19 cellular contexts compared by ENCODE assay signal in the genomic region with DNA sequence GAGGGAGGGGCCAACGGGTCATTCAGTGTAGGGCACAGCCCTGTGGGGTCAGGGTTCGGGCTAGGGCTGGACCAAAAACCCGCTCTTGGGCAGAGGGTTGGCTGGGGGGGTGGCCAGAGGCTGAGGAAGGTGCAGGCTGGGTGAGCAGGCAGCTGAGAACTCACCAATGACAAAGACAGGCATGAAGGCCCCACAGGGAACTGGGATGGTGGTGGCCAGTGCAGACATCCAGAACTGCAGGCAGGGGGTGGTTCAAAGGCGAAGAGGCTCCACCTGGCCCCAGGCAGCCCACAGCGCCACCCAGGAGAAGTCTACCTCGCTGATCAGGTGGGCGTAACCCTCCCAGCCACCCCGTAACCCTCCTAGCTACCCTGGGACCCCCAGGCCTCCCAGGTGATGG. TPM values are rescaled to one million over a fixed set of nuclear protein-coding genes. Genes with fewer than 3 reads are reported as not detected.
A peak's percentile ranks its signal among the peaks of the same experiment; 100 is the strongest.
DNase-seq lines count a peak whose midpoint lies in the region; ATAC-seq and TF ChIP-seq lines count a peak whose summit lies in the region.
"Had no signal": no experiment of that assay in that cellular context is flagged by ENCODE, and none has a peak within 500 bp of the region (broad histone marks: within the 10 kb centered on the region; RNA-seq: fewer than 3 reads in every experiment).

No MANE protein-coding gene starts in this region.

- no peaks in the 10 kb centered on the region for H3K9me3 ChIP-seq in SK-N-SH
- no peaks in the 10 kb centered on the region for H3K9me3 ChIP-seq in T-helper 17 cell (ENCODE audit: control insufficient read depth, low read length, poor library complexity, severe bottlenecking)
- H3K9me3 ChIP-seq: Caco-2, gastroesophageal sphincter, mucosa of descending colon, upper lobe of left lung had no signal

- H3K27me3 Mint-ChIP-seq in T-helper 17 cell: no peaks in the 10 kb centered on the region
- H3K27me3 Mint-ChIP-seq: activated CD8-positive, alpha-beta memory T cell treated with anti-CD3 and anti-CD28 coated beads, Interleukin-2, amount 10 ng/mL, durations not matched to agents 7 days and 5 days had no signal

- no peak for TF ChIP-seq RAD21 in SK-N-SH (IDR thresholded peaks at IDR 0.05; ENCODE audit: low read length)

- H2AFZ ChIP-seq in SK-N-SH (ENCODE audit: low read depth): no peak overlapping the region
- H2AFZ ChIP-seq: hepatocyte had no signal

- no peaks in the 10 kb centered on the region for H3K9me2 ChIP-seq in SK-N-SH

- no peaks in the 10 kb centered on the region for H3K9me3 Mint-ChIP-seq in stimulated activated effector memory CD8-positive, alpha-beta T cell treated with anti-CD3 and anti-CD28 coated beads, Interleukin-12 subunit alpha, Interleukin-12 subunit beta, amount 100 ng/mL, for 72 hours
- H3K9me3 Mint-ChIP-seq: activated T-cell treated with anti-CD3 and anti-CD28 coated beads, Interleukin-2, amount 50 U/mL, for 4 hours; natural killer cell had no signal

- H3K9ac ChIP-seq in SK-N-SH: no peak overlapping the region

- no peak for TF ChIP-seq POLR2A in lower leg skin (IDR thresholded peaks at IDR 0.05)

- H3K36me3 ChIP-seq in SK-N-SH (replicated peaks in 1 of 2; ENCODE audit: control insufficient read depth in 1 of 2, insufficient read depth in 2 of 2, low read length in 1 of 2): peaks cover under 1 to 43% of the 10 kb centered on the region in 2 experiments

- H3K4me1 Mint-ChIP-seq in T-helper 17 cell: peaks cover 2% of the 10 kb centered on the region
- peaks cover 9% of the 10 kb centered on the region for H3K4me1 Mint-ChIP-seq in stimulated activated effector memory CD8-positive, alpha-beta T cell treated with anti-CD3 and anti-CD28 coated beads, Interleukin-12 subunit alpha, Interleukin-12 subunit beta, amount 100 ng/mL, for 72 hours

- no peak overlapping the region for H3K27ac Mint-ChIP-seq in T-helper 17 cell
- no peak overlapping the region for H3K27ac Mint-ChIP-seq in stimulated activated effector memory CD8-positive, alpha-beta T cell treated with anti-CD3 and anti-CD28 coated beads, Interleukin-12 subunit alpha, Interleukin-12 subunit beta, amount 100 ng/mL, for 72 hours

- H3K4me1 ChIP-seq in SK-N-SH (ENCODE audit: control insufficient read depth in 1 of 2, insufficient read depth in 2 of 2, low read depth in 1 of 2, low read length in 1 of 2): peaks cover 0 to 18% of the 10 kb centered on the region in 2 experiments; a peak in 1 of 4 replicates
- H3K4me1 ChIP-seq: Caco-2, upper lobe of left lung had no signal

- intact Hi-C loops in lower leg skin (cut with DNase I; ENCODE audit: low total_unique reads): loop anchor here (10.0 kb wide), 1 partner anchor 50 kb away; no protein-coding TSS in a partner anchor

- peak; percentile 6 for ATAC-seq in SK-N-SH treated with all-trans-retinoic acid at 6 μM for 48 hours
- peak; percentile 4 for ATAC-seq in T-helper 17 cell
- no peak for ATAC-seq in stimulated activated effector memory CD8-positive, alpha-beta T cell treated with anti-CD3 and anti-CD28 coated beads, Interleukin-12 subunit alpha, Interleukin-12 subunit beta, amount 100 ng/mL, for 72 hours

- POLR2A ChIA-PET in SK-N-SH (lab: Yijun Ruan, JAX): interaction anchor here (1.4 to 1.5 kb wide), 2 partner anchors 9 to 16 kb away, joined by 3 to 4 read pairs; no protein-coding TSS in a partner anchor

- no peak overlapping the region for H3K4me3 ChIP-seq in SK-N-SH (ENCODE audit: low read depth in 2 of 2, low read length in 1 of 2)
- H3K4me3 ChIP-seq in lower leg skin (ENCODE audit: low read depth, poor library complexity, severe bottlenecking): no peak overlapping the region
- H3K4me3 ChIP-seq: cardiac muscle cell, gastroesophageal sphincter, hepatocyte, mucosa of descending colon, upper lobe of left lung had no signal

- TF ChIP-seq EP300 in SK-N-SH (IDR thresholded peaks at IDR 0.05; ENCODE audit: borderline replicate concordance in 1 of 2, low read depth in 1 of 2, low read length in 1 of 2): no peak

- no peak overlapping the region for H3K4me3 Mint-ChIP-seq in T-helper 17 cell
- H3K4me3 Mint-ChIP-seq in stimulated activated effector memory CD8-positive, alpha-beta T cell treated with anti-CD3 and anti-CD28 coated beads, Interleukin-12 subunit alpha, Interleukin-12 subunit beta, amount 100 ng/mL, for 72 hours: peak overlapping the region; percentile 51
- H3K4me3 Mint-ChIP-seq: activated CD8-positive, alpha-beta memory T cell treated with anti-CD3 and anti-CD28 coated beads, Interleukin-2, amount 10 ng/mL, durations not matched to agents 7 days and 5 days; activated T-cell treated with anti-CD3 and anti-CD28 coated beads, Interleukin-2, amount 50 U/mL, for 4 hours; natural killer cell had no signal

- no peaks in the 10 kb centered on the region for H3K36me3 Mint-ChIP-seq in T-helper 17 cell (ENCODE audit: low read depth)
- H3K36me3 Mint-ChIP-seq in stimulated activated effector memory CD8-positive, alpha-beta T cell treated with anti-CD3 and anti-CD28 coated beads, Interleukin-12 subunit alpha, Interleukin-12 subunit beta, amount 100 ng/mL, for 72 hours: no peaks in the 10 kb centered on the region
- H3K36me3 Mint-ChIP-seq: activated CD8-positive, alpha-beta memory T cell treated with anti-CD3 and anti-CD28 coated beads, Interleukin-2, amount 10 ng/mL, durations not matched to agents 7 days and 5 days; natural killer cell had no signal

- no peak for DNase-seq in SK-N-SH
- DNase-seq in T-helper 17 cell: no peak
- DNase-seq in stimulated activated effector memory CD8-positive, alpha-beta T cell treated with anti-CD3 and anti-CD28 coated beads, Interleukin-12 subunit alpha, Interleukin-12 subunit beta, amount 100 ng/mL, for 72 hours (ENCODE audit: low spot score in 2 of 2): no peak
- DNase-seq in lower leg skin (ENCODE audit: low spot score in 2 of 2): no peak
- no peak for DNase-seq in NK-92 (lab: John Stamatoyannopoulos, UW; ENCODE audit: unreplicated experiment)
- DNase-seq: mammary epithelial cell had no signal

- H4K20me1 ChIP-seq in SK-N-SH (ENCODE audit: insufficient read depth): no peaks in the 10 kb centered on the region

- CTCF ChIA-PET in SK-N-SH (lab: Yijun Ruan, JAX): interaction anchor here (0.7 to 5.3 kb wide), 16 partner anchors 8 to 419 kb away, joined by 3 to 63 read pairs (median 5); partner anchors contain the start of genes CLCN2, FAM131A and POLR2H

- WGBS in SK-N-SH (ENCODE audit: low lambda C conversion rate): 77% methylated on average over 4 of the region's 8 CpGs
- WGBS in lower leg skin, 2 donors: 77 to 80% methylated on average over 8 of the region's 8 CpGs

- TF ChIP-seq CTCF in SK-N-SH (IDR thresholded peaks at IDR 0.05) (no peak), lower leg skin (IDR thresholded peaks at IDR 0.05) (no peak)

- no peak overlapping the region for H3K4me2 ChIP-seq in SK-N-SH
- H3K4me2 ChIP-seq: hepatocyte had no signal

- no peak overlapping the region; a peak in 1 of 4 replicates for H3K27ac ChIP-seq in SK-N-SH (ENCODE audit: low read depth in 2 of 2, low read length in 1 of 2)
- H3K27ac ChIP-seq: 22Rv1, C4-2B, cardiac muscle cell, gastroesophageal sphincter, hepatocyte, upper lobe of left lung had no signal

- H3K79me2 ChIP-seq in SK-N-SH (ENCODE audit: insufficient read depth): no peaks in the 10 kb centered on the region

- H3K27me3 ChIP-seq in SK-N-SH (ENCODE audit: insufficient read depth): no peaks in the 10 kb centered on the region
- H3K27me3 ChIP-seq: cardiac muscle cell, gastroesophageal sphincter, hepatocyte, upper lobe of left lung had no signal

- H3F3A ChIP-seq in SK-N-SH (replicated peaks; ENCODE audit: insufficient read depth): no peaks in the 10 kb centered on the region

TF ChIP-seq in SK-N-SH, 30 proteins besides CTCF, POLR2A, EP300 and RAD21 (continues in another document):
- TF ChIP-seq USF2 (IDR thresholded peaks at IDR 0.05; ENCODE audit: borderline replicate concordance, low read depth, low read length) (no peak), NRF1 (IDR thresholded peaks at IDR 0.05; ENCODE audit: low read depth, low read length) (no peak), ELF1 (IDR thresholded peaks at IDR 0.05) (no peak), YY1 (IDR thresholded peaks at IDR 0.05; ENCODE audit: low read depth) (no peak), MXI1 (IDR thresholded peaks at IDR 0.05; ENCODE audit: low read depth, low read length) (no peak), FOSL2 (IDR thresholded peaks at IDR 0.05; ENCODE audit: borderline replicate concordance, low read depth) (no peak), RFX5 (IDR thresholded peaks at IDR 0.05; ENCODE audit: low read length) (no peak), GABPA (IDR thresholded peaks at IDR 0.05; ENCODE audit: low read depth) (no peak)

RNA-seq across cellular contexts. Expression of gene CLCN2, which starts 6.7 kb away (rescaled TPM):
- polyA plus RNA-seq in SK-N-SH (2012; rRNA removed): 8.6 and 9.1 TPM in 2 replicates
- 2.8 and 3.9 TPM in 2 replicates for polyA plus RNA-seq in SK-N-SH (2012; cell fraction: cytosol; rRNA removed)
- 38.1 TPM in 2 replicates for polyA plus RNA-seq in SK-N-SH (2012; cell fraction: nucleus; rRNA removed)
- total RNA-seq in T-helper 17 cell: 1 to 10 TPM; 4.6 TPM
- 1 to 10 TPM; 1.7 to 6.0 (median 4.0) TPM for total RNA-seq in lower leg skin

RNA-seq across cellular contexts. Expression of gene POLR2H, which starts 6.8 kb away (rescaled TPM):
- 206 and 258 TPM in 2 replicates for polyA plus RNA-seq in SK-N-SH (2012; rRNA removed)
- polyA plus RNA-seq in SK-N-SH (2012; cell fraction: cytosol; rRNA removed): 216 and 239 TPM in 2 replicates
- 457 and 484 TPM in 2 replicates for polyA plus RNA-seq in SK-N-SH (2012; cell fraction: nucleus; rRNA removed)
- total RNA-seq in T-helper 17 cell (10 to 100 TPM; 28.6 to 38.3 TPM), lower leg skin (10 to 100 TPM; 54.7 to 95.9 (median 66.8) TPM)

RNA-seq across cellular contexts. Expression of gene FAM131A, which starts 17.3 kb away (rescaled TPM):
- polyA plus RNA-seq in SK-N-SH (2012; rRNA removed): 31.6 and 34.2 TPM in 2 replicates
- polyA plus RNA-seq in SK-N-SH (2012; cell fraction: cytosol; rRNA removed): 17.5 and 27.0 TPM in 2 replicates
- polyA plus RNA-seq in SK-N-SH (2012; cell fraction: nucleus; rRNA removed): 56.4 and 63.9 TPM in 2 replicates
- total RNA-seq in T-helper 17 cell: 10 to 100 TPM in 1 of 2 donors, 1 to 10 TPM in 1; 7.9 to 10.9 TPM
- 10 to 100 TPM; 60.3 to 81.7 (median 66.9) TPM for total RNA-seq in lower leg skin

RNA-seq across cellular contexts. Expression of gene THPO, which starts 23.3 kb away (rescaled TPM):
- polyA plus RNA-seq in SK-N-SH (2012; rRNA removed): 0.07 and 0.21 TPM in 2 replicates
- polyA plus RNA-seq in SK-N-SH (2012; cell fraction: cytosol; rRNA removed): 0.01 and 0.04 TPM in 2 replicates
- polyA plus RNA-seq in SK-N-SH (2012; cell fraction: nucleus; rRNA removed): 0.19 and 0.27 TPM in 2 replicates
- total RNA-seq in T-helper 17 cell: not detected
- 1 to 10 TPM in 1 of 4 donors, under 1 TPM in 2, not detected in 1; 0.36 to 1.3 (median 0.37) TPM for total RNA-seq in lower leg skin
- total RNA-seq: activated CD8-positive, alpha-beta memory T cell treated with anti-CD3 and anti-CD28 coated beads, Interleukin-2, amount 10 ng/mL, durations not matched to agents 7 days and 5 days; activated T-cell treated with anti-CD3 and anti-CD28 coated beads, Interleukin-2, amount 50 U/mL, for 4 hours; mammary epithelial cell; natural killer cell; osteoblast had no signal
- polyA plus RNA-seq: mammary epithelial cell had no signal

RNA-seq across cellular contexts. Expression of gene CHRD, which starts 25.1 kb away (rescaled TPM):
- 0.57 and 0.95 TPM in 2 replicates for polyA plus RNA-seq in SK-N-SH (2012; rRNA removed)
- 0.30 and 0.35 TPM in 2 replicates for polyA plus RNA-seq in SK-N-SH (2012; cell fraction: cytosol; rRNA removed)
- polyA plus RNA-seq in SK-N-SH (2012; cell fraction: nucleus; rRNA removed): 4.3 and 4.4 TPM in 2 replicates
- total RNA-seq in T-helper 17 cell (not detected), lower leg skin (1 to 10 TPM; 3.3 to 5.2 (median 4.3) TPM)
- total RNA-seq: activated CD8-positive, alpha-beta memory T cell treated with anti-CD3 and anti-CD28 coated beads, Interleukin-2, amount 10 ng/mL, durations not matched to agents 7 days and 5 days; mammary epithelial cell had no signal
- polyA plus RNA-seq: mammary epithelial cell had no signal

Comparison
In these comparisons a context has a peak if more than half of its experiments do, and no peak if none do; other contexts are left out.
1. RNA of gene FAM131A, which starts 17.3 kb away (total RNA-seq): 60.3 to 81.7 TPM in lower leg skin; 7.9 to 10.9 TPM in T-helper 17 cell; every median in the first group is over 4 times any median in the second.